8 cellular contexts compared by ENCODE assay signal in the genomic region with DNA sequence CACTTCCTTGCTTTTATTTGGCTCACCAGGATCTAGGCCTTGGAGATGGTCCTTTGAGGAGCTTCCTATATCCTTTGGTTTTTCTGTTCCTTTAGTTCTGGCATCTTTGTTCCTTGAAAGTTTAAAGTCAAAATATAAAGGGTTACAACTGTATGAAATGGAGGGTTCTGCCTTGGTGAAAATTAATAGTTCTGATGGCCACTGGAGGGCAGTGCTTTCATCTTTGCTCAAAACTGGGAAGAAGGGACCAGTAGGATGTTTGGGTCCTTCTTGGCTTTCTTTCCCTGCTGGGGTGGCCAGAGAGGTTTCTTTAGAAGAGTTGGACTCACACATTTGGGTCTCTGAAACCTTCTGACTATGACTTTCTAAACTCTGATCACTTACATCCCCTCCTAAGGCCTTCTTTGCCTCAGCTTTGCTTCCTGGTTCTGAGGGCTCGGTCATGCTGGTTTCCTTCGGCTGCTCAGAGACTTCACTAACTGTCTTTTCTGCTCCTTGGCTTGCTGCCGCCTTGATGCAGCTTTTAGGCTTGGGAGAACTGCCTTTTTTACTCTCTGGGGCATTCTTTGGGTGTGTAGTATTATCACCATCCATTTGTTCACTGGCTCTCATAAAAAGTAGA. TPM values are rescaled to one million over a fixed set of nuclear protein-coding genes. Genes with fewer than 3 reads are reported as not detected.
A peak's percentile ranks its signal among the peaks of the same experiment; 100 is the strongest.
DNase-seq lines count a peak whose midpoint lies in the region; ATAC-seq and TF ChIP-seq lines count a peak whose summit lies in the region.

No MANE protein-coding gene starts in this region.

- peak; percentile 44 for DNase-seq in EH (ENCODE audit: low read depth)
- peak; percentile 33 for DNase-seq in LHCN-M2 (ENCODE audit: low read depth)
- peak; percentile 58 for DNase-seq in dermis blood vessel endothelial cell
- peak; percentile 18 for DNase-seq in neural progenitor cell (ENCODE audit: low spot score)
- no peak for DNase-seq in activated CD8-positive, alpha-beta memory T cell treated with anti-CD3 and anti-CD28 coated beads for 24 hours
- no peak for DNase-seq in DMS79 (lab: John Stamatoyannopoulos, UW)

- H3K27ac ChIP-seq in neural progenitor cell = peak overlapping the region; percentile 37

- ATAC-seq in HG03108 (IDR thresholded peaks at IDR 0.05; ENCODE audit: unreplicated experiment) (no peak), GM21786 (IDR thresholded peaks at IDR 0.05; ENCODE audit: unreplicated experiment) (no peak)

- no peaks in the 10 kb centered on the region for H4K20me1 ChIP-seq in neural progenitor cell (ENCODE audit: low read depth)

- H3K4me1 ChIP-seq in neural progenitor cell = no peaks in the 10 kb centered on the region

- H3K4me3 ChIP-seq in neural progenitor cell = no peak overlapping the region

- H3K27ac Mint-ChIP-seq in neural progenitor cell = no peak overlapping the region

- H3K27me3 Mint-ChIP-seq in neural progenitor cell (ENCODE audit: insufficient read depth, low read depth) = peaks cover 9% of the 10 kb centered on the region

- H3K36me3 Mint-ChIP-seq in neural progenitor cell = peaks cover 32% of the 10 kb centered on the region

- H3F3A ChIP-seq in neural progenitor cell (ENCODE audit: low read depth) = peaks cover 16% of the 10 kb centered on the region

- no peak overlapping the region for H2AFZ ChIP-seq in neural progenitor cell (replicated peaks)

- H3K9me3 Mint-ChIP-seq in neural progenitor cell = no peaks in the 10 kb centered on the region

- H3K9ac ChIP-seq in neural progenitor cell = no peak overlapping the region

- H3K4me2 ChIP-seq in neural progenitor cell = no peak overlapping the region

- H3K4me3 Mint-ChIP-seq in neural progenitor cell = no peak overlapping the region

- H3K4me1 Mint-ChIP-seq in neural progenitor cell = no peaks in the 10 kb centered on the region

- no peaks in the 10 kb centered on the region for H3K9me3 ChIP-seq in neural progenitor cell (ENCODE audit: low read depth)

- H3K27me3 ChIP-seq in neural progenitor cell = no peaks in the 10 kb centered on the region

- no peaks in the 10 kb centered on the region for H3K79me2 ChIP-seq in neural progenitor cell (ENCODE audit: low read depth)

- H3K36me3 ChIP-seq in neural progenitor cell = peaks cover 3% of the 10 kb centered on the region

- TF ChIP-seq CTCF in neural progenitor cell (IDR thresholded peaks at IDR 0.05) = peak; percentile 61

RNA-seq across cellular contexts. Expression of a gene that starts 10.9 kb away (rescaled TPM):
- total RNA-seq in LHCN-M2 (2014; rRNA removed) = 0.40 TPM in 1 of 2 replicates, not detected in the other
- polyA plus RNA-seq in LHCN-M2 (2012) = 0.12 TPM
- total RNA-seq in dermis blood vessel endothelial cell = 0.19 and 1.0 TPM in 2 replicates
- total RNA-seq in neural progenitor cell (ENCODE audit: low replicate concordance) = 4.7 and 8.0 TPM in 2 replicates

RNA-seq across cellular contexts. Expression of a gene that starts 36.7 kb away (rescaled TPM):
- total RNA-seq in LHCN-M2 (2014; rRNA removed) = 9.6 and 9.7 TPM in 2 replicates
- polyA plus RNA-seq in LHCN-M2 (2012) = 4.8 TPM
- total RNA-seq in dermis blood vessel endothelial cell = 7.0 and 9.7 TPM in 2 replicates
- total RNA-seq in neural progenitor cell (ENCODE audit: low replicate concordance) = 18.1 and 68.1 TPM in 2 replicates

RNA-seq across cellular contexts. Expression of a gene that starts 55.2 kb away (rescaled TPM):
- total RNA-seq in LHCN-M2 (2014; rRNA removed) (217 and 235 TPM in 2 replicates), dermis blood vessel endothelial cell (543 and 963 TPM in 2 replicates), neural progenitor cell (ENCODE audit: low replicate concordance) (28.2 and 98.6 TPM in 2 replicates)
- 300 TPM for polyA plus RNA-seq in LHCN-M2 (2012)

Comparison
In these comparisons a context has a peak if more than half of its experiments do, and no peak if none do; other contexts are left out.
1. DNase-seq: peak in EH (single experiment), LHCN-M2 (single experiment), dermis blood vessel endothelial cell (single experiment) and neural progenitor cell (single experiment); none in activated CD8-positive, alpha-beta memory T cell treated with anti-CD3 and anti-CD28 coated beads for 24 hours (single experiment) and DMS79 (single experiment).